1 cellular context compared by ENCODE assay signal in genomic region chr2:149587220-149587949, GRCh38.
A peak's percentile ranks its signal among the peaks of the same experiment; 100 is the strongest.
TF ChIP-seq lines count a peak whose summit lies in the region.

MMADHC (minus strand) TSS chr2:149587775; CDS start chr2:149587097, 678 bp downstream.

TF ChIP-seq in K562, 482 proteins besides CTCF, POLR2A, EP300 and RAD21 (continued from another document and continues in another):
- no peak for TF ChIP-seq NR0B1 (IDR thresholded peaks at IDR 0.05; ENCODE audit: partially characterized antibody)
- TF ChIP-seq EP400 (IDR thresholded peaks at IDR 0.05): peak; percentile 97
- TF ChIP-seq ARID1B (IDR thresholded peaks at IDR 0.05): peak; percentile 47; the same call in 1 of the 2 replicates
- TF ChIP-seq ZNF3 (CRISPR knock-in tag; IDR thresholded peaks at IDR 0.05): no peak
- no peak for TF ChIP-seq MBD1 (CRISPR knock-in tag; IDR thresholded peaks at IDR 0.05)
- TF ChIP-seq SMARCA4 (IDR thresholded peaks at IDR 0.05): peak; percentile 10; the same call in 1 of the 2 replicates
- peak; percentile 42; the same call in 1 of the 2 replicates for TF ChIP-seq SOX6 (IDR thresholded peaks at IDR 0.05)
- peak; percentile 47; the same call in 1 of the 2 replicates for TF ChIP-seq FOXM1 (IDR thresholded peaks at IDR 0.05; ENCODE audit: low read depth)
- no peak for TF ChIP-seq FOXM1 (CRISPR knock-in tag; IDR thresholded peaks at IDR 0.05; ENCODE audit: low read depth)
- peak; percentile 88; the same call in 1 of the 2 replicates for TF ChIP-seq HMBOX1 (IDR thresholded peaks at IDR 0.05)
- TF ChIP-seq ZNF655 (CRISPR knock-in tag; IDR thresholded peaks at IDR 0.05): no peak
- TF ChIP-seq BDP1 (IDR thresholded peaks at IDR 0.05; ENCODE audit: insufficient read depth, insufficient read length): no peak
- TF ChIP-seq STAG1 (CRISPR knock-in tag; IDR thresholded peaks at IDR 0.05; ENCODE audit: borderline replicate concordance): no peak
- TF ChIP-seq CBX2 (IDR thresholded peaks at IDR 0.05; ENCODE audit: insufficient read depth, low read length, poor library complexity, severe bottlenecking): no peak
- no peak for TF ChIP-seq NR2F6 (CRISPR knock-in tag; IDR thresholded peaks at IDR 0.05)
- TF ChIP-seq LCOR (CRISPR knock-in tag; IDR thresholded peaks at IDR 0.05): peak; percentile 62
- no peak for TF ChIP-seq PATZ1 (CRISPR knock-in tag; IDR thresholded peaks at IDR 0.05; ENCODE audit: borderline replicate concordance)
- no peak for TF ChIP-seq FIP1L1 (IDR thresholded peaks at IDR 0.05; ENCODE audit: low read depth, low read length, poor library complexity, severe bottlenecking)
- no peak for TF ChIP-seq ZNF561 (CRISPR knock-in tag; conservative IDR thresholded peaks at IDR 0.05)
- no peak for TF ChIP-seq SETDB1 (IDR thresholded peaks at IDR 0.05; ENCODE audit: low read length)
- 0 out of 2 replicates have a peak, but pooled peaks have one; percentile 68 for TF ChIP-seq ZFP91 (CRISPR knock-in tag; IDR thresholded peaks at IDR 0.05)
- no peak for TF ChIP-seq EZH2 (IDR thresholded peaks at IDR 0.05; ENCODE audit: borderline replicate concordance, low read depth, low read length)
- TF ChIP-seq KDM2B (CRISPR knock-in tag; IDR thresholded peaks at IDR 0.05): no peak
- peak in 1 of 2 experiments; percentile 87 for TF ChIP-seq AFF1 (IDR thresholded peaks at IDR 0.05; ENCODE audit: low read depth in 1 of 2, partially characterized antibody in 2 of 2)
- peak; percentile 50; the same call in 1 of the 2 replicates for TF ChIP-seq ERF (CRISPR knock-in tag; IDR thresholded peaks at IDR 0.05)
- TF ChIP-seq ELF1 (tag; IDR thresholded peaks at IDR 0.05): peak; percentile 84
- TF ChIP-seq ETV6 (IDR thresholded peaks at IDR 0.05; ENCODE audit: borderline replicate concordance in 1 of 2, low read depth in 2 of 2, low read length in 1 of 2): 0 out of 4 replicates have a peak, but pooled peaks of 1 of the 2 experiments have one; percentile 9
- no peak for TF ChIP-seq ETV6 (CRISPR knock-in tag; IDR thresholded peaks at IDR 0.05; ENCODE audit: borderline replicate concordance)
- TF ChIP-seq BCOR (IDR thresholded peaks at IDR 0.05): peak; percentile 56
- no peak for TF ChIP-seq JUNB (CRISPR knock-in tag; conservative IDR thresholded peaks at IDR 0.05)
- no peak for TF ChIP-seq SLC30A9 (CRISPR knock-in tag; IDR thresholded peaks at IDR 0.05)
- no peak for TF ChIP-seq TSC22D4 (tag; IDR thresholded peaks at IDR 0.05)
- TF ChIP-seq ZNF395 (CRISPR knock-in tag; IDR thresholded peaks at IDR 0.05): no peak
- TF ChIP-seq ZNF445 (CRISPR knock-in tag; IDR thresholded peaks at IDR 0.05; ENCODE audit: low read depth): no peak
- TF ChIP-seq POU5F1 (IDR thresholded peaks at IDR 0.05; ENCODE audit: borderline replicate concordance, low read depth, low read length, partially characterized antibody): no peak
- no peak for TF ChIP-seq MCM2 (IDR thresholded peaks at IDR 0.05; ENCODE audit: low read depth)
- no peak for TF ChIP-seq ADNP (tag; IDR thresholded peaks at IDR 0.05)
- no peak for TF ChIP-seq TAF15 (IDR thresholded peaks at IDR 0.05; ENCODE audit: low read depth, low read length)
- TF ChIP-seq TCF7L2 (IDR thresholded peaks at IDR 0.05; ENCODE audit: low read depth, low read length): no peak
- peak; percentile 63 for TF ChIP-seq DACH1 (IDR thresholded peaks at IDR 0.05; ENCODE audit: partially characterized antibody)
- peak; percentile 70 for TF ChIP-seq GABPB1 (CRISPR knock-in tag; IDR thresholded peaks at IDR 0.05)
- no peak for TF ChIP-seq MITF (IDR thresholded peaks at IDR 0.05)
- TF ChIP-seq ATF2 (CRISPR knock-in tag; IDR thresholded peaks at IDR 0.05): no peak
- TF ChIP-seq ESRRB (CRISPR knock-in tag; IDR thresholded peaks at IDR 0.05; ENCODE audit: borderline replicate concordance): no peak
- TF ChIP-seq ZBTB2 (IDR thresholded peaks at IDR 0.05): peak; percentile 94
